Comparison of ENCODE assay signal across 9 cellular contexts in genomic region chr12:31369712-31370521, GRCh38. TPM values are rescaled to one million over a fixed set of nuclear protein-coding genes. Genes with fewer than 3 reads are reported as not detected.
DNase-seq lines count a peak whose midpoint lies in the region; FAIRE-seq and TF ChIP-seq lines count a peak whose summit lies in the region.
"Had no signal": no experiment of that assay in that cellular context is flagged by ENCODE, and none has a peak within 500 bp of the region (broad histone marks: within the 10 kb centered on the region; RNA-seq: fewer than 3 reads in every experiment).

No MANE protein-coding gene starts in this region.

- H3K36me3 Mint-ChIP-seq in H9 (ENCODE audit: insufficient read depth in 1 of 3, low read depth in 3 of 3), result peaks cover 0 to 3% (median 0%) of the 10 kb centered on the region in 3 experiments; a peak in 1 of 7 replicates
- H3K36me3 Mint-ChIP-seq in astrocyte (ENCODE audit: low read depth, unreplicated experiment), result no peaks in the 10 kb centered on the region

- peak overlapping the region; percentile 68 for H2BK12ac ChIP-seq in H9 (ENCODE audit: insufficient read length, low read depth, low read length)

- H3K27ac ChIP-seq in H9 (ENCODE audit: insufficient read length, low read depth, low read length), result peak overlapping the region; percentile 100
- H3K27ac ChIP-seq in astrocyte (ENCODE audit: low read depth, low read length), result no peak overlapping the region

- H2BK120ac ChIP-seq in H9 (ENCODE audit: low read depth, low read length, poor library complexity, severe bottlenecking), result peak overlapping the region; percentile 63

- H3K79me2 ChIP-seq in H9 (ENCODE audit: insufficient read depth, low read length) (no peaks in the 10 kb centered on the region), astrocyte (ENCODE audit: insufficient read depth, low read length) (no peaks in the 10 kb centered on the region)

- no peaks in the 10 kb centered on the region for H4K20me1 ChIP-seq in H9 (ENCODE audit: control insufficient read depth, insufficient read depth, insufficient read length)
- H4K20me1 ChIP-seq in astrocyte (ENCODE audit: insufficient read depth, low read length), result no peaks in the 10 kb centered on the region

- H2BK15ac ChIP-seq in H9 (ENCODE audit: low read depth, low read length), result no peak overlapping the region

- H3K23ac ChIP-seq in H9 (ENCODE audit: insufficient read length, low read depth, low read length), result no peak overlapping the region

- peak overlapping the region; percentile 65; the same call in 1 of the 2 replicates for H3K14ac ChIP-seq in H9 (ENCODE audit: insufficient read depth, low read length)

- peak overlapping the region; percentile 70 for H2BK5ac ChIP-seq in H9 (ENCODE audit: insufficient read length, low read length)

- H3K4me1 ChIP-seq in H9 (ENCODE audit: insufficient read depth, low read length) (peaks cover 9% of the 10 kb centered on the region; the same call in 1 of the 2 replicates), astrocyte (ENCODE audit: insufficient read depth, low read length) (peaks cover 3% of the 10 kb centered on the region), iPS-15b (ENCODE audit: control insufficient read depth, insufficient read depth, low read length) (peaks cover 23% of the 10 kb centered on the region), skeletal muscle satellite cell (ENCODE audit: control insufficient read depth, insufficient read depth, low read length) (peaks cover 14% of the 10 kb centered on the region)

- H3K27me3 Mint-ChIP-seq in H9 (ENCODE audit: low read depth) (no peaks in the 10 kb centered on the region), astrocyte (ENCODE audit: low read depth, unreplicated experiment) (no peaks in the 10 kb centered on the region)

- H3K9ac ChIP-seq in H9 (ENCODE audit: extremely low read depth, insufficient read length, low read length) (peak overlapping the region; percentile 64), astrocyte (ENCODE audit: low read length) (peak overlapping the region; percentile 14), iPS-15b (ENCODE audit: low read depth, low read length) (peak overlapping the region; percentile 42), skeletal muscle satellite cell (ENCODE audit: low read depth, low read length) (peak overlapping the region; percentile 54)

- H2AK5ac ChIP-seq in H9 (ENCODE audit: insufficient read length, low read length), result peak overlapping the region; percentile 3

- peak; percentile 41 for FAIRE-seq in astrocyte (lab: Jason Lieb, UNC)

- H3K4me3 Mint-ChIP-seq in H9 (peak overlapping the region; percentile 54 to 80), astrocyte (ENCODE audit: unreplicated experiment) (peak overlapping the region; percentile 58)

- no peak for TF ChIP-seq CTCF in H9 (conservative IDR thresholded peaks at IDR 0.05)
- no peak for TF ChIP-seq CTCF in astrocyte (IDR thresholded peaks at IDR 0.05; ENCODE audit: insufficient read depth, low read depth, low read length)

- no peak overlapping the region for H2BK20ac ChIP-seq in H9 (ENCODE audit: low read depth, low read length, poor library complexity, severe bottlenecking)

- H3K4me3 ChIP-seq in astrocyte (ENCODE audit: insufficient read depth, low read depth, low read length) (no peak overlapping the region), iPS-15b (ENCODE audit: low read depth, low read length) (peak overlapping the region; percentile 69), skeletal muscle satellite cell (ENCODE audit: low read length) (peak overlapping the region; percentile 60)

- no peaks in the 10 kb centered on the region for H3K9me3 ChIP-seq in H9 (ENCODE audit: control insufficient read depth, low read depth, low read length)
- no peaks in the 10 kb centered on the region for H3K9me3 ChIP-seq in astrocyte (ENCODE audit: insufficient read depth, low read depth, low read length)
- no peaks in the 10 kb centered on the region for H3K9me3 ChIP-seq in iPS-15b (ENCODE audit: control insufficient read depth, insufficient read depth, low read length)
- H3K9me3 ChIP-seq in skeletal muscle satellite cell (replicated peaks; ENCODE audit: low read length), result no peaks in the 10 kb centered on the region

- H3K27ac Mint-ChIP-seq in H9 (peak overlapping the region; percentile 99 to 100 (median 99)), astrocyte (ENCODE audit: unreplicated experiment) (peak overlapping the region; percentile 96)

- no peaks in the 10 kb centered on the region for H3K79me1 ChIP-seq in H9 (ENCODE audit: insufficient read depth, low read depth, low read length, poor library complexity, severe bottlenecking)

- peaks cover 4% of the 10 kb centered on the region for H3K23me2 ChIP-seq in H9 (ENCODE audit: insufficient read length, low read depth, low read length, poor library complexity, severe bottlenecking)

- no peak overlapping the region for H4K8ac ChIP-seq in H9 (replicated peaks; ENCODE audit: insufficient read length, low read depth, low read length)

- H3K56ac ChIP-seq in H9 (ENCODE audit: insufficient read length, low read depth, low read length), result no peak overlapping the region

- peak overlapping the region; percentile 85 for H4K5ac ChIP-seq in H9 (ENCODE audit: insufficient read length, low read depth, low read length)

- WGBS in H9 (ENCODE audit: extremely low coverage, insufficient read length, low lambda C conversion rate), result no CpG with 5 or more reads among the region's 21 CpGs

- no peaks in the 10 kb centered on the region for H3K36me3 ChIP-seq in astrocyte (ENCODE audit: insufficient read depth, low read length)
- no peaks in the 10 kb centered on the region for H3K36me3 ChIP-seq in iPS-15b (ENCODE audit: control insufficient read depth, insufficient read depth, low read length)
- no peaks in the 10 kb centered on the region for H3K36me3 ChIP-seq in skeletal muscle satellite cell (ENCODE audit: insufficient read depth, low read length)

- peak overlapping the region; percentile 88 for H3K18ac ChIP-seq in H9 (ENCODE audit: insufficient read length, low read depth, low read length)

- H4K91ac ChIP-seq in H9 (ENCODE audit: insufficient read length, low read depth, low read length), result peak overlapping the region; percentile 45

- H3T11ph ChIP-seq in H9 (ENCODE audit: low read length), result no peak overlapping the region

- peak; percentile 76 for DNase-seq in H9
- peak; percentile 31 for DNase-seq in astrocyte (ENCODE audit: low read depth)
- DNase-seq in NCI-H1092 (lab: John Stamatoyannopoulos, UW), result no peak
- no peak for DNase-seq in stimulated activated naive CD4-positive, alpha-beta T cell treated with Interleukin-2 at 50 U/mL for 16 hours (lab: John Stamatoyannopoulos, UW)
- no peak for DNase-seq in cortex of kidney (lab: John Stamatoyannopoulos, UW)
- no peak for DNase-seq in COR-L47 (lab: John Stamatoyannopoulos, UW)
- DNase-seq: activated T-cell treated with anti-CD3 and anti-CD28 coated beads for 4 hours had no signal

- H3K27me3 ChIP-seq in H9 (ENCODE audit: insufficient read depth, low read length) (no peaks in the 10 kb centered on the region), astrocyte (ENCODE audit: insufficient read depth, low read length) (no peaks in the 10 kb centered on the region), iPS-15b (ENCODE audit: control insufficient read depth, insufficient read depth, low read length) (no peaks in the 10 kb centered on the region), skeletal muscle satellite cell (ENCODE audit: control insufficient read depth, insufficient read depth, low read length) (no peaks in the 10 kb centered on the region)

- peaks cover 35 to 43% of the 10 kb centered on the region in 2 experiments for H3K4me1 Mint-ChIP-seq in H9
- H3K4me1 Mint-ChIP-seq in astrocyte (ENCODE audit: low read depth, unreplicated experiment), result peaks cover 26% of the 10 kb centered on the region

- H3K4ac ChIP-seq in H9 (ENCODE audit: low read depth, low read length), result peak overlapping the region; percentile 14

- H2AFZ ChIP-seq in H9 (ENCODE audit: low read length) (no peak overlapping the region), astrocyte (ENCODE audit: low read depth, low read length) (peak overlapping the region; percentile 69)

- H3K4me2 ChIP-seq in H9 (ENCODE audit: insufficient read depth, insufficient read length, low read length), result peak overlapping the region; percentile 83
- H3K4me2 ChIP-seq in astrocyte (ENCODE audit: low read length), result peak overlapping the region; percentile 60
- peak overlapping the region; percentile 77 for H3K4me2 ChIP-seq in skeletal muscle satellite cell (ENCODE audit: low read length)

- H3K9me3 Mint-ChIP-seq in H9 (no peaks in the 10 kb centered on the region), astrocyte (ENCODE audit: unreplicated experiment) (no peaks in the 10 kb centered on the region)

RNA-seq across cellular contexts. Expression of gene SINHCAF, which starts 44.0 kb away (rescaled TPM):
- total RNA-seq in H9 (2021), result 497 and 501 TPM in 2 replicates
- total RNA-seq in astrocyte, result 91.0 and 115 TPM in 2 replicates
- total RNA-seq in skeletal muscle satellite cell (2012; rRNA removed), result 31.5 and 46.9 TPM in 2 replicates

Comparison
In these comparisons a context has a peak if more than half of its experiments do, and no peak if none do; other contexts are left out.
1. DNase-seq: peak in H9 (single experiment) and astrocyte (single experiment); none in NCI-H1092 (single experiment), stimulated activated naive CD4-positive, alpha-beta T cell treated with Interleukin-2 at 50 U/mL for 16 hours (single experiment), cortex of kidney (single experiment) and COR-L47 (single experiment).
2. H3K9ac ChIP-seq: peak in every context shown above with its lines; median percentile 64 in H9; 54 in skeletal muscle satellite cell; 42 in iPS-15b; 14 in astrocyte.
3. Peak in every context shown above with its lines, with median percentiles within 50 percentile points of each other: H3K4me2 ChIP-seq.